ENCODE assay signal across 16 cellular contexts in the genomic region with DNA sequence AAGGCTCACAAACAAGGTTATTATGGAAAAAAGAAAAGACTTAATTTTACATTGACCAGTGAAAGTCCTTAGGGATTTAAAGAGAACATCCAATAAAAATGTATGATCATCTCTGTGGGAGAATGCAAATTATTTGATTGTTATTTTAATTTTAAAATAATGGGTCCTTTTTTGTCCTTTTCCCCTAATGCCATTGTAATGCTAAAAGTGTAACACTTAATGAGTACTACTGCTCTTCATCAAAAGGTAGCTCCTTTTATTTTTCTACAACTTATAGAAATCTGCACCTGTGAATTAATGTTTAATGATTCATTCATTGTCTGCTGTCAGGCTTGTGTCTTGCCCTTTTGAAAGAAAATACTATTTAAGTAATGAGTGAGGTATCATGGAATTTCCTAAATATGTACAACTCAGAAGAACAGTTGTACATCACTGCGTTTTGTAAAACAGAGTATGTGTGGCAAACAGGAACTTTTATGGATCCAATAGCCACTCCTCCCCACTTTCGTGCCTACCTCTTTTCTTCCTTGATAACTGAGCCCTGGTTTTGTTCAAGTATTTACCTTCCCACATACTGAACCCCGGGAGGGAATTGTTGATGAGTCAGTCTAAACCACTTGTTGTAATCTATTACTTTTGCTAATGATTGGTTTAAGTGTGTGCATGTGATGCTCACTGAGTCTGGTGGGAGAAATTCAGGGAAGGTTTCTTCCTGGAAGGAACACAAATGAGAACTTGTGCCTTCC. TPM values are rescaled to one million over a fixed set of nuclear protein-coding genes. Genes with fewer than 3 reads are reported as not detected.
DNase-seq lines count a peak whose midpoint lies in the region; ATAC-seq, FAIRE-seq and TF ChIP-seq lines count a peak whose summit lies in the region.
"Had no signal": no experiment of that assay in that cellular context is flagged by ENCODE, and none has a peak within 500 bp of the region (broad histone marks: within the 10 kb centered on the region; RNA-seq: fewer than 3 reads in every experiment).

No MANE protein-coding gene starts in this region.

- FAIRE-seq in urothelium cell line (lab: Jason Lieb, UNC) = no peak
- FAIRE-seq: D721Med, endothelial cell of umbilical vein had no signal

- no peak overlapping the region for H3K4me3 Mint-ChIP-seq in MCF 10A (ENCODE audit: unreplicated experiment)
- no peak overlapping the region for H3K4me3 Mint-ChIP-seq in activated naive CD8-positive, alpha-beta T cell treated with anti-CD3 and anti-CD28 coated beads for 36 hours
- H3K4me3 Mint-ChIP-seq: stimulated activated naive B cell treated with anti-CD40 and anti-IgM and Interleukin-4, amounts not matched to agents 10 μg/mL and 1 μg/mL and 100 μg/mL, for 72 hours had no signal

- ATAC-seq in lower lobe of right lung = no peak
- ATAC-seq: activated CD4-positive, CD25-positive, alpha-beta regulatory T cell treated with anti-CD3 and anti-CD28 coated beads, Interleukin-2, amount 50 U/mL, for 24 hours; stimulated activated naive B cell treated with anti-CD40 and anti-IgM and Interleukin-4, amounts not matched to agents 10 μg/mL and 1 μg/mL and 100 μg/mL, for 72 hours had no signal

- no peaks in the 10 kb centered on the region for H3K9me3 Mint-ChIP-seq in MCF 10A (ENCODE audit: unreplicated experiment)
- no peaks in the 10 kb centered on the region for H3K9me3 Mint-ChIP-seq in activated naive CD8-positive, alpha-beta T cell treated with anti-CD3 and anti-CD28 coated beads for 36 hours
- H3K9me3 Mint-ChIP-seq: stimulated activated naive B cell treated with anti-CD40 and anti-IgM and Interleukin-4, amounts not matched to agents 10 μg/mL and 1 μg/mL and 100 μg/mL, for 72 hours had no signal

- H3K27ac ChIP-seq in breast epithelium = no peak overlapping the region
- H3K27ac ChIP-seq in RWPE1 = no peak overlapping the region
- H3K27ac ChIP-seq in lower lobe of right lung = no peak overlapping the region
- no peak overlapping the region for H3K27ac ChIP-seq in A673 (ENCODE audit: low read depth, low read length, poor library complexity, severe bottlenecking)

- BruUV-seq in MCF 10A (replicated peaks; lab: Mats Ljungman, UMichigan) = no TSS peak
- BruUV-seq in A673 (replicated peaks; lab: Mats Ljungman, UMichigan) = no TSS peak

- no peaks in the 10 kb centered on the region for H3K4me1 ChIP-seq in breast epithelium
- no peaks in the 10 kb centered on the region for H3K4me1 ChIP-seq in lower lobe of right lung
- H3K4me1 ChIP-seq in A673 (ENCODE audit: insufficient read depth, low read length, poor library complexity, severe bottlenecking) = peaks cover 11% of the 10 kb centered on the region

- TF ChIP-seq POLR2A in breast epithelium (IDR thresholded peaks at IDR 0.05) = no peak

- CTCF ChIA-PET in MCF 10A (lab: Yijun Ruan, JAX) (interaction anchor here (0.9 to 1.1 kb wide), 3 partner anchors 38 to 41 kb away, joined by 3 read pairs; no protein-coding TSS in a partner anchor), RWPE1 (lab: Yijun Ruan, JAX) (interaction anchor here (0.6 kb wide), 1 partner anchor 39 kb away, joined by 3 read pairs; no protein-coding TSS in a partner anchor), A673 (lab: Charles Lee) (no interaction called here)

- H3K27ac Mint-ChIP-seq in MCF 10A (ENCODE audit: low read depth, unreplicated experiment) = no peak overlapping the region
- no peak overlapping the region for H3K27ac Mint-ChIP-seq in activated naive CD8-positive, alpha-beta T cell treated with anti-CD3 and anti-CD28 coated beads for 36 hours
- H3K27ac Mint-ChIP-seq: stimulated activated naive B cell treated with anti-CD40 and anti-IgM and Interleukin-4, amounts not matched to agents 10 μg/mL and 1 μg/mL and 100 μg/mL, for 72 hours had no signal

- H3K9me3 ChIP-seq in breast epithelium (no peaks in the 10 kb centered on the region), lower lobe of right lung (no peaks in the 10 kb centered on the region), A673 (ENCODE audit: low read depth, low read length, poor library complexity, severe bottlenecking) (no peaks in the 10 kb centered on the region)

- H3K36me3 ChIP-seq in breast epithelium (no peaks in the 10 kb centered on the region), lower lobe of right lung (no peaks in the 10 kb centered on the region), A673 (ENCODE audit: insufficient read depth, low read length, poor library complexity, severe bottlenecking) (no peaks in the 10 kb centered on the region)

- H3K4me1 Mint-ChIP-seq in MCF 10A (ENCODE audit: insufficient read depth, unreplicated experiment) = peaks cover 13% of the 10 kb centered on the region
- peaks cover 6% of the 10 kb centered on the region for H3K4me1 Mint-ChIP-seq in activated naive CD8-positive, alpha-beta T cell treated with anti-CD3 and anti-CD28 coated beads for 36 hours
- H3K4me1 Mint-ChIP-seq: stimulated activated naive B cell treated with anti-CD40 and anti-IgM and Interleukin-4, amounts not matched to agents 10 μg/mL and 1 μg/mL and 100 μg/mL, for 72 hours had no signal

- TF ChIP-seq CTCF in MCF 10A (IDR thresholded peaks at IDR 0.05; ENCODE audit: unreplicated experiment) (no peak), breast epithelium (IDR thresholded peaks at IDR 0.05) (no peak), RWPE1 (conservative IDR thresholded peaks at IDR 0.05; ENCODE audit: low read depth) (no peak), fibroblast of mammary gland (conservative IDR thresholded peaks at IDR 0.05; ENCODE audit: control insufficient read depth, insufficient read depth, low read depth, low read length) (no peak), lower lobe of right lung (IDR thresholded peaks at IDR 0.05) (no peak), A673 (conservative IDR thresholded peaks at IDR 0.05; ENCODE audit: low read depth, low read length) (no peak)

- H3K27me3 ChIP-seq in breast epithelium (no peaks in the 10 kb centered on the region), lower lobe of right lung (ENCODE audit: low read depth) (no peaks in the 10 kb centered on the region), A673 (replicated peaks; ENCODE audit: insufficient read depth, low read depth, low read length, poor library complexity) (no peaks in the 10 kb centered on the region)

- no peaks in the 10 kb centered on the region for H3K27me3 Mint-ChIP-seq in MCF 10A (ENCODE audit: insufficient read depth, unreplicated experiment)
- peaks cover 11% of the 10 kb centered on the region for H3K27me3 Mint-ChIP-seq in activated naive CD8-positive, alpha-beta T cell treated with anti-CD3 and anti-CD28 coated beads for 36 hours
- H3K27me3 Mint-ChIP-seq: stimulated activated naive B cell treated with anti-CD40 and anti-IgM and Interleukin-4, amounts not matched to agents 10 μg/mL and 1 μg/mL and 100 μg/mL, for 72 hours had no signal

- no peak overlapping the region for H3K4me3 ChIP-seq in breast epithelium
- no peak overlapping the region for H3K4me3 ChIP-seq in fibroblast of mammary gland (ENCODE audit: control insufficient read depth, low read depth, low read length)
- no peak overlapping the region for H3K4me3 ChIP-seq in lower lobe of right lung
- no peak overlapping the region for H3K4me3 ChIP-seq in A673 (ENCODE audit: low read depth, low read length, poor library complexity, severe bottlenecking)

- POLR2A ChIA-PET in MCF 10A (lab: Yijun Ruan, JAX) = interaction anchor here (0.7 kb wide), 1 partner anchor 25 kb away, joined by 3 read pairs; no protein-coding TSS in a partner anchor
- POLR2A ChIA-PET in RWPE1 (lab: Yijun Ruan, JAX; ENCODE audit: low non-redundant PET) = no interaction called here
- POLR2A ChIA-PET in A673 (lab: Charles Lee; ENCODE audit: low non-redundant PET) = no interaction called here

- H3K36me3 Mint-ChIP-seq in MCF 10A (ENCODE audit: insufficient read depth, unreplicated experiment) = no peaks in the 10 kb centered on the region
- no peaks in the 10 kb centered on the region for H3K36me3 Mint-ChIP-seq in activated naive CD8-positive, alpha-beta T cell treated with anti-CD3 and anti-CD28 coated beads for 36 hours
- H3K36me3 Mint-ChIP-seq: stimulated activated naive B cell treated with anti-CD40 and anti-IgM and Interleukin-4, amounts not matched to agents 10 μg/mL and 1 μg/mL and 100 μg/mL, for 72 hours had no signal

- intact Hi-C loops in MCF 10A (cut with micrococcal nuclease) (no loop called here), breast epithelium (cut with DNase I; ENCODE audit: low total_unique reads) (no loop called here), lower lobe of right lung (cut with DNase I) (no loop called here), A673 (cut with micrococcal nuclease; ENCODE audit: unreplicated experiment) (no loop called here)

- DNase-seq in MCF 10A (ENCODE audit: unreplicated experiment) (peak; percentile 35), breast epithelium (ENCODE audit: low spot score in 2 of 2) (no peak), RWPE1 (ENCODE audit: low spot score) (peak; percentile 63), fibroblast of mammary gland (ENCODE audit: low read depth) (peak; percentile 47), urothelium cell line (ENCODE audit: low spot score) (peak; percentile 11), lower lobe of right lung (no peak), A673 (ENCODE audit: low spot score) (no peak)
- no peak for DNase-seq in activated naive CD8-positive, alpha-beta T cell treated with anti-CD3 and anti-CD28 coated beads for 36 hours
- DNase-seq: caudate nucleus; NCI-H1105; NK-92 treated with Interleukin-12 subunit alpha and Interleukin-12 subunit beta, amount 100 ng/mL, for 24 hours; stimulated activated CD4-positive, alpha-beta T cell treated with anti-CD3 and anti-CD28 coated beads, Interleukin-4, amount 100 ng/mL, for 1 hour; stimulated activated naive B cell treated with anti-CD40 and anti-IgM and Interleukin-4, amounts not matched to agents 10 μg/mL and 1 μg/mL and 100 μg/mL, for 72 hours had no signal

RNA-seq across cellular contexts. Expression of a gene that starts 19.9 kb away (rescaled TPM):
- total RNA-seq in MCF 10A (2022) = 23.4 and 29.2 TPM in 2 replicates
- 10 to 100 TPM; 14.9 to 27.8 (median 18.0) TPM for total RNA-seq in breast epithelium
- total RNA-seq in lower lobe of right lung = 13.1 TPM
- 10 to 100 TPM; 17.1 to 18.5 TPM for total RNA-seq in activated naive CD8-positive, alpha-beta T cell treated with anti-CD3 and anti-CD28 coated beads for 36 hours
- 29.6 and 30.0 TPM in 2 replicates for total RNA-seq in A673 (2021)

Comparison
In these comparisons a context has a peak if more than half of its experiments do, and no peak if none do; other contexts are left out.
1. DNase-seq: peak in MCF 10A (single experiment), RWPE1 (single experiment), fibroblast of mammary gland (single experiment) and urothelium cell line (single experiment); none in breast epithelium (0 of 2), lower lobe of right lung (single experiment), activated naive CD8-positive, alpha-beta T cell treated with anti-CD3 and anti-CD28 coated beads for 36 hours (single experiment) and A673 (single experiment).